In the genomic region with DNA sequence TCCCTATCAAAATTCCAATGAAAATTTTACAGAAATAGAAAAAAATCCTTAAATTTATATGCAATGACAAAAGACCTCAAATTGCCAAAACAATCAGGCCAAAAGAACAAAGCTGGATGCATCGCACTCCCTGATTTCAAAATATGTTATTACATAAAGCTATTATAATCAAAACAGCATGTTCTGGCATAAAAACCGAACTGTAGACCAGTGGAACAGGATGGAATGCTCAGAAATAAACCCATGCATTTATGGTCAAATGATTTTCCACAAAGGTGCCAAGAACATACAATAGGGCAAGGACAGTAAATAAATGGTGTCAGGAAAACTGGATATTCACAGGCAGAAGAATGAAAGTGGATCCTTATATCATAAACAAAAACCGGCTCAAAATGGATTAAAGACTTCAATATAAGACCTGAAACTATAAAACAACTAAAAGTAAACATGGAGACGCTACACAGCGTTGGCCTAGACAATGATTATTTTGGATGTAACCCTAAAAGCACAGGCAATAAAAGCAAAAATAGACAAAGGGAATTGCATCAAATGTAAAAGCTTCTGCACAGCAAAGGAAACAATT, we compare ENCODE assay signal across 20 cellular contexts. TPM values are rescaled to one million over a fixed set of nuclear protein-coding genes. Genes with fewer than 3 reads are reported as not detected.
DNase-seq lines count a peak whose midpoint lies in the region; TF ChIP-seq lines count a peak whose summit lies in the region.
"Had no signal": no experiment of that assay in that cellular context is flagged by ENCODE, and none has a peak within 500 bp of the region (broad histone marks: within the 10 kb centered on the region; RNA-seq: fewer than 3 reads in every experiment).

No MANE protein-coding gene starts in this region.

- H3K27ac ChIP-seq in osteoblast (ENCODE audit: low read depth, low read length), result no peak overlapping the region
- H3K27ac ChIP-seq: A549; BLaER1 treated with 17β-estradiol and CSF1 and Interleukin-3, amounts not matched to agents 10 nM and 100 nM had no signal

- no peaks in the 10 kb centered on the region for H4K20me1 ChIP-seq in osteoblast (ENCODE audit: insufficient read depth, low read length)
- H4K20me1 ChIP-seq: BLaER1 treated with 17β-estradiol and CSF1 and Interleukin-3, amounts not matched to agents 10 nM and 100 nM had no signal

- H2AFZ ChIP-seq in osteoblast (ENCODE audit: low read length), result peak overlapping the region; percentile 23
- H2AFZ ChIP-seq: GM23338 had no signal

- H3K27me3 ChIP-seq in adipocyte (replicated peaks; ENCODE audit: control insufficient read depth, insufficient read depth, low read length) (no peaks in the 10 kb centered on the region), osteoblast (ENCODE audit: insufficient read depth, low read length) (no peaks in the 10 kb centered on the region)
- H3K27me3 ChIP-seq: BLaER1 treated with 17β-estradiol and CSF1 and Interleukin-3, amounts not matched to agents 10 nM and 100 nM; MG63 had no signal

- H3K4me3 ChIP-seq in adipocyte (ENCODE audit: low read length) (peak overlapping the region; percentile 47), fibroblast of mammary gland (ENCODE audit: control insufficient read depth, low read depth, low read length) (no peak overlapping the region), osteoblast (ENCODE audit: insufficient read depth, low read length) (no peak overlapping the region)
- H3K4me3 ChIP-seq: A549; BLaER1 treated with 17β-estradiol and CSF1 and Interleukin-3, amounts not matched to agents 10 nM and 100 nM; GM23338; MG63 had no signal

- H3K36me3 ChIP-seq in adipocyte (ENCODE audit: control insufficient read depth, insufficient read depth, low read length, severe bottlenecking) (no peaks in the 10 kb centered on the region), osteoblast (ENCODE audit: insufficient read depth, low read length) (no peaks in the 10 kb centered on the region)
- H3K36me3 ChIP-seq: BLaER1 treated with 17β-estradiol and CSF1 and Interleukin-3, amounts not matched to agents 10 nM and 100 nM; MG63 had no signal

- no peaks in the 10 kb centered on the region for H3K79me2 ChIP-seq in osteoblast (ENCODE audit: insufficient read depth, low read length)

- no peaks in the 10 kb centered on the region for H3K9me3 ChIP-seq in adipocyte (ENCODE audit: control insufficient read depth, low read length)
- H3K9me3 ChIP-seq in osteoblast (ENCODE audit: low read depth, low read length), result no peaks in the 10 kb centered on the region
- H3K9me3 ChIP-seq: A549, MG63 had no signal

- no peak overlapping the region for H3K4me2 ChIP-seq in osteoblast (ENCODE audit: insufficient read depth, low read length)
- H3K4me2 ChIP-seq: A549; BLaER1 treated with 17β-estradiol and CSF1 and Interleukin-3, amounts not matched to agents 10 nM and 100 nM; GM23338 had no signal

- TF ChIP-seq CTCF in fibroblast of mammary gland (conservative IDR thresholded peaks at IDR 0.05; ENCODE audit: control insufficient read depth, insufficient read depth, low read depth, low read length), result no peak
- TF ChIP-seq CTCF in osteoblast (IDR thresholded peaks at IDR 0.05; ENCODE audit: extremely low read depth, low read depth, low read length), result no peak

- H3K4me1 ChIP-seq in adipocyte (ENCODE audit: control insufficient read depth, insufficient read depth, low read length) (peaks cover 16% of the 10 kb centered on the region), osteoblast (ENCODE audit: insufficient read depth, low read length) (no peaks in the 10 kb centered on the region)
- H3K4me1 ChIP-seq: A549; BLaER1 treated with 17β-estradiol and CSF1 and Interleukin-3, amounts not matched to agents 10 nM and 100 nM had no signal

- H3K9ac ChIP-seq in adipocyte (ENCODE audit: low read length), result no peak overlapping the region
- H3K9ac ChIP-seq: BLaER1 treated with 17β-estradiol and CSF1 and Interleukin-3, amounts not matched to agents 10 nM and 100 nM had no signal

- DNase-seq in GM03348 (ENCODE audit: low spot score) (peak; percentile 23), adipocyte (ENCODE audit: low read depth) (peak; percentile 84), fibroblast of mammary gland (ENCODE audit: low read depth) (peak; percentile 49), osteoblast (ENCODE audit: insufficient read length, low spot score, missing footprints) (no peak), superior temporal gyrus (ENCODE audit: extremely low spot score) (no peak), globus pallidus (ENCODE audit: low spot score) (no peak)
- no peak for DNase-seq in stimulated activated CD4-positive, alpha-beta T cell treated with anti-CD3 and anti-CD28 coated beads, Interleukin-4, amount 100 ng/mL, for 4 hours
- DNase-seq: CD8-positive, alpha-beta T cell; DMS79; HCEC 1CT; Karpas-422; MG63; NCI-H1048; NCI-H1436; NCI-H1930; NCI-H345; NCI-H524 treated with DMSO at 0.1 percent for 48 hours had no signal

RNA-seq across cellular contexts. Expression of a gene that starts 22.6 kb away (rescaled TPM):
- 1.1 and 1.8 TPM in 2 replicates for total RNA-seq in osteoblast
- total RNA-seq: GM23338 had no signal

Comparison
In these comparisons a context has a peak if more than half of its experiments do, and no peak if none do; other contexts are left out.
1. DNase-seq: peak in GM03348 (single experiment), adipocyte (single experiment) and fibroblast of mammary gland (single experiment); none in osteoblast (single experiment), stimulated activated CD4-positive, alpha-beta T cell treated with anti-CD3 and anti-CD28 coated beads, Interleukin-4, amount 100 ng/mL, for 4 hours (0 of 2), superior temporal gyrus (single experiment) and globus pallidus (single experiment).